Comparison of ENCODE assay signal across 8 cellular contexts in the genomic region with DNA sequence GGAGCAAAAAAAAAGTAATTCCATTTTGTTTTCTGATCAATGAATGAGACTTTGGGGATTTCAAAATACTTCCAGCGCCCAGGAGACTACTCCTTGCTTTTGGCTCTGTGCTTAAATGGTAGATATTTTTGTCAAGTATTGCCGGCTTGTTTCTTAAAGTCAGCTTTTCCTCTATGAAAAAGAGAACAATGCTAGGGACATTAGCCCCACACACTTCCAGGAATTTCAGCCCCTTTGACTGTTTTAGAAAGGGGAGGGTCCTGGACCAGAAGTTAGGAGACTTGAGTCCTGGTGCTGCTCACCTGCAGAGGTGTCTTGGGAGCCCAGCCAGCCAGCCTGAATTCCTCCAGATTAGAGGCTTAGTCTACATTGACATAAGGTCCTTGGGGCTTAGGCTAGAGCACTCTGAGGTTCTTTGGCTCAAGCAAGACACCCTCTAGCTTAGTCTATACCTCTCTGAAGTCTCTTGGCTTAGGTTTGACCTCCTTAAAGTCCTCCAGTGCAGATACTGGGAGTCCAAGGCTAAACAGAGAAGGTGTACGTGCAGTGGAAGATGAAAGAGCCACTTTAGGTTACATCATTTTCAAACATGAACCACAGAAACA. TPM values are rescaled to one million over a fixed set of nuclear protein-coding genes. Genes with fewer than 3 reads are reported as not detected.
A peak's percentile ranks its signal among the peaks of the same experiment; 100 is the strongest.
DNase-seq lines count a peak whose midpoint lies in the region; ATAC-seq, FAIRE-seq and TF ChIP-seq lines count a peak whose summit lies in the region.

No MANE protein-coding gene starts in this region.

- peak overlapping the region; percentile 83 to 100 (median 99) for H3K27ac Mint-ChIP-seq in brain

- no peak for FAIRE-seq in HTR-8/SVneo (lab: Jason Lieb, UNC)

- H3K4me1 Mint-ChIP-seq in brain = peaks cover 66% of the 10 kb centered on the region

- H3K27ac ChIP-seq in right atrium auricular region (peak overlapping the region; percentile 94 to 98), mesodermal cell (ENCODE audit: low read depth, low read length, severe bottlenecking) (no peak overlapping the region), aorta (ENCODE audit: low read depth in 1 of 2, low read length in 2 of 2) (no peak overlapping the region)

- intact Hi-C loops in cardiac septum (cut with DNase I) = loop anchor here (5.0 kb wide), 2 partner anchors 105 to 255 kb away; a partner anchor contains a TSS
- intact Hi-C loops in aorta (cut with DNase I) = loop anchor here in 1 of 2 donors (10.0 kb wide), 1 partner anchor 103 kb away; a partner anchor contains a TSS

- no peaks in the 10 kb centered on the region for H3K27me3 ChIP-seq in right atrium auricular region
- no peaks in the 10 kb centered on the region for H3K27me3 ChIP-seq in aorta (ENCODE audit: control insufficient read depth in 1 of 2, insufficient read depth in 2 of 2, low read length in 1 of 2)

- 59% methylated on average over 2 of the region's 3 CpGs; no CpG with 5 or more reads in 1 of the 2 experiments for WGBS in mesodermal cell (ENCODE audit: insufficient coverage in 2 of 2), 2 experiments
- 29 to 30% methylated on average over 3 of the region's 3 CpGs for WGBS in aorta, 2 donors

- H3K9me3 Mint-ChIP-seq in brain = no peaks in the 10 kb centered on the region

- peak overlapping the region; percentile 96 to 99 (median 99) for H3K4me3 Mint-ChIP-seq in brain

- peaks cover 32% of the 10 kb centered on the region for H3K27me3 Mint-ChIP-seq in brain

- H3K4me1 ChIP-seq in right atrium auricular region (peaks cover 0 to 53% of the 10 kb centered on the region in 2 donors), mesodermal cell (ENCODE audit: control insufficient read depth, insufficient read depth, low read length, poor library complexity, severe bottlenecking) (peaks cover 31% of the 10 kb centered on the region), aorta (ENCODE audit: control insufficient read depth in 1 of 2, insufficient read depth in 2 of 2, low read length in 2 of 2) (peaks cover 0 to 2% of the 10 kb centered on the region in 2 donors)

- no peak for TF ChIP-seq CTCF in right atrium auricular region (IDR thresholded peaks at IDR 0.05)
- peak in 1 of 2 experiments; percentile 2 for TF ChIP-seq CTCF in brain (conservative IDR thresholded peaks at IDR 0.05)

- H3K4me3 ChIP-seq in right atrium auricular region (peak overlapping the region; percentile 79 to 80), mesodermal cell (ENCODE audit: extremely low read depth, insufficient read depth, low read length, poor library complexity, severe bottlenecking) (peak overlapping the region; percentile 74), aorta (ENCODE audit: low read length in 2 of 2) (peak overlapping the region; percentile 0 to 79)

- ATAC-seq in aorta (ENCODE audit: low FRiP score) (no peak), HG03457 (IDR thresholded peaks at IDR 0.05; ENCODE audit: unreplicated experiment) (no peak)

- no peaks in the 10 kb centered on the region for H3K36me3 Mint-ChIP-seq in brain

- DNase-seq in right atrium auricular region (ENCODE audit: low spot score) (no peak), cardiac septum (ENCODE audit: low spot score) (no peak), aorta (no peak), COLO668 (lab: John Stamatoyannopoulos, UW; ENCODE audit: unreplicated experiment) (no peak), HTR-8/SVneo (ENCODE audit: insufficient read length, low spot score) (no peak)

- H3K9me3 ChIP-seq in right atrium auricular region = no peaks in the 10 kb centered on the region
- H3K9me3 ChIP-seq in mesodermal cell (ENCODE audit: control insufficient read depth, low read length) = no peaks in the 10 kb centered on the region
- no peaks in the 10 kb centered on the region for H3K9me3 ChIP-seq in aorta (ENCODE audit: control insufficient read depth, low read length)

- H3K36me3 ChIP-seq in right atrium auricular region (no peaks in the 10 kb centered on the region), mesodermal cell (ENCODE audit: control insufficient read depth, insufficient read depth, low read length) (no peaks in the 10 kb centered on the region), aorta (ENCODE audit: control insufficient read depth in 1 of 2, insufficient read depth in 2 of 2, low read length in 1 of 2) (no peaks in the 10 kb centered on the region)

RNA-seq across cellular contexts. Expression of a gene that starts 1.6 kb away (rescaled TPM):
- total RNA-seq in right atrium auricular region (10 to 100 TPM; 51.8 to 69.5 TPM), cardiac septum (58.6 TPM), aorta (10 to 100 TPM; 79.0 to 82.4 TPM)
- polyA plus RNA-seq in brain (ENCODE audit: insufficient read depth, low read depth, low replicate concordance) (18.3 TPM), aorta (10 to 100 TPM; 30.3 to 38.7 TPM)
- 19.2 TPM for polyA plus RNA-seq in mesodermal cell (2013, experiment 1 of 2)
- 20.0 TPM for polyA plus RNA-seq in mesodermal cell (2013, experiment 2 of 2)

Comparison
In these comparisons a context has a peak if more than half of its experiments do, and no peak if none do; other contexts are left out.
1. H3K27ac ChIP-seq: peak in right atrium auricular region (2 of 2); none in mesodermal cell (single experiment) and aorta (0 of 2).
2. Peak in every context shown above with its lines, with median percentiles within 50 percentile points of each other: H3K4me3 ChIP-seq.